ENCODE assay signal across 1 cellular context in the genomic region with DNA sequence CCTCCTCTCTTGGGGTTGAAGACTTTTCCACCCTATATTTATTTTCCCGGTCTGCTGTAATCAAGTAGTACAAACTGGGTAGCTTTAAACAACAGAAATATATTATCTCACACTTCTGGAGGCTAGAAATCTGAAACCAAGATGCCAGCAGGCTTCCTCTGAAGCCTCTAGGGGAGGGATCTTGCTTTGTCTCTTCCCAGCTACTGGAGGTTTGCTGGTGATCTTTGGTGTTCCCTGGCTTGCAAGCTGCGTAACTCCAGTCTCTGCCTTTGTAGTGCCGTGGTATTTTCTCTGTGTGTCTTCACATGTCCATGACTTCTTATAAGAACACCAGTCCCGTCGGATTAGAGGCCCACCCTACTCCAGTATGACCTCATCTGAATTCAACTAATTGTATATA.
TF ChIP-seq lines count a peak whose summit lies in the region.

No MANE protein-coding gene starts in this region.

TF ChIP-seq in endothelial cell of umbilical vein, 7 proteins besides CTCF, POLR2A, EP300 and RAD21 (continued from another document):
- no peak for TF ChIP-seq FOS (IDR thresholded peaks at IDR 0.05; ENCODE audit: borderline replicate concordance, insufficient read depth, low read length)
- no peak for TF ChIP-seq JUN (IDR thresholded peaks at IDR 0.05; ENCODE audit: borderline replicate concordance, insufficient read depth, insufficient read length, low read depth)
TF ChIP-seq in endothelial cell of umbilical vein: peak in this region for 0.
